In genomic region chr17:40526668-40527067, GRCh38 we compare ENCODE assay signal across 18 cellular contexts. TPM values are rescaled to one million over a fixed set of nuclear protein-coding genes. Genes with fewer than 3 reads are reported as not detected.
A peak's percentile ranks its signal among the peaks of the same experiment; 100 is the strongest.
DNase-seq lines count a peak whose midpoint lies in the region; ATAC-seq and TF ChIP-seq lines count a peak whose summit lies in the region.
"Had no signal": no experiment of that assay in that cellular context is flagged by ENCODE, and none has a peak within 500 bp of the region (broad histone marks: within the 10 kb centered on the region; RNA-seq: fewer than 3 reads in every experiment).

No MANE protein-coding gene starts in this region.

- CTCF ChIA-PET in IMR-90 (lab: Yijun Ruan, JAX): no interaction called here

- H2AFZ ChIP-seq in IMR-90 (replicated peaks; ENCODE audit: low read length, poor library complexity) (peak overlapping the region; percentile 70), osteoblast (ENCODE audit: low read length) (peak overlapping the region; percentile 16)

- DNase-seq in AG09309 (ENCODE audit: low read depth) (no peak), IMR-90 (no peak), fibroblast of gingiva (ENCODE audit: low read depth) (peak; percentile 50), osteoblast (ENCODE audit: insufficient read length, low spot score, missing footprints) (no peak), NCI-H510A (lab: John Stamatoyannopoulos, UW) (no peak)
- DNase-seq: activated CD4-positive, alpha-beta T cell treated with anti-CD3 and anti-CD28 coated beads for 48 hours; CD4-positive, CD25-positive, alpha-beta regulatory T cell; NCI-H1930; NCI-H526; nucleus accumbens; stimulated activated CD4-positive, alpha-beta T cell treated with anti-CD3 and anti-CD28 coated beads, Interleukin-12 subunit alpha, Interleukin-12 subunit beta, amount 100 ng/mL, for 4 hours had no signal

- H3K27ac ChIP-seq in IMR-90 (ENCODE audit: insufficient read depth, low read length) (no peak overlapping the region), osteoblast (ENCODE audit: low read depth, low read length) (no peak overlapping the region)
- H3K27ac ChIP-seq: dorsolateral prefrontal cortex had no signal

- H3K36me3 ChIP-seq in IMR-90 (ENCODE audit: control insufficient read depth, insufficient read depth, low read length) (no peaks in the 10 kb centered on the region), osteoblast (ENCODE audit: insufficient read depth, low read length) (no peaks in the 10 kb centered on the region)

- no peak overlapping the region for H3K9ac ChIP-seq in IMR-90 (ENCODE audit: low read depth, low read length)

- intact Hi-C loops in IMR-90 (cut with micrococcal nuclease): no loop called here

- H3K9me3 Mint-ChIP-seq in stimulated activated memory B cell treated with anti-CD40 and anti-IgM and Interleukin-4, amounts not matched to agents 10 μg/mL and 1 μg/mL and 100 μg/mL, for 72 hours: peaks cover 3% of the 10 kb centered on the region

- H2BK15ac ChIP-seq in IMR-90 (ENCODE audit: low read depth, low read length): peak overlapping the region; percentile 71; the same call in 2 of the 3 replicates

- TF ChIP-seq POLR2A in IMR-90 (IDR thresholded peaks at IDR 0.05; ENCODE audit: low read depth, low read length): no peak

- H3K4me1 ChIP-seq in IMR-90 (ENCODE audit: control insufficient read depth, insufficient read depth, low read length) (peaks cover 16% of the 10 kb centered on the region), osteoblast (ENCODE audit: insufficient read depth, low read length) (peaks cover 16% of the 10 kb centered on the region)

- no peak overlapping the region for H3K14ac ChIP-seq in IMR-90 (replicated peaks; ENCODE audit: low read depth, low read length)

- H2BK5ac ChIP-seq in IMR-90 (ENCODE audit: low read depth, low read length, poor library complexity, severe bottlenecking): peak overlapping the region; percentile 1

- dilution Hi-C loops in IMR-90 (cut with HindIII; ENCODE audit: low sequenced_read_pairs, unreplicated experiment): no loop called here

- H4K5ac ChIP-seq in IMR-90 (ENCODE audit: low read depth, low read length): peak overlapping the region; percentile 34; the same call in 1 of the 2 replicates

- H3K9me3 ChIP-seq in IMR-90 (ENCODE audit: control insufficient read depth, insufficient read depth, low read length): peaks cover 2% of the 10 kb centered on the region; the same call in 1 of the 2 replicates
- H3K9me3 ChIP-seq in osteoblast (ENCODE audit: low read depth, low read length): no peaks in the 10 kb centered on the region

- peak; percentile 19 for TF ChIP-seq CTCF in AG09309 (IDR thresholded peaks at IDR 0.05; ENCODE audit: control insufficient read depth, insufficient read depth, low read depth, low read length, missing control alignments)
- TF ChIP-seq CTCF in IMR-90 (conservative IDR thresholded peaks at IDR 0.05; ENCODE audit: low read depth, low read length): no peak
- TF ChIP-seq CTCF in osteoblast (IDR thresholded peaks at IDR 0.05; ENCODE audit: extremely low read depth, low read depth, low read length): no peak

- H3K79me1 ChIP-seq in IMR-90 (ENCODE audit: low read depth in 1 of 2, low read length in 2 of 2): no peaks in the 10 kb centered on the region

- no peak overlapping the region for H3K4me3 Mint-ChIP-seq in stimulated activated memory B cell treated with anti-CD40 and anti-IgM and Interleukin-4, amounts not matched to agents 10 μg/mL and 1 μg/mL and 100 μg/mL, for 72 hours
- H3K4me3 Mint-ChIP-seq: CD4-positive, CD25-positive, alpha-beta regulatory T cell; mesothelial cell of epicardium had no signal

- peak overlapping the region; percentile 64 for H2BK120ac ChIP-seq in IMR-90 (ENCODE audit: low read depth, low read length)

- H3K18ac ChIP-seq in IMR-90 (ENCODE audit: low read depth, low read length): peak overlapping the region; percentile 46; the same call in 1 of the 2 replicates

- H3K9me1 ChIP-seq in IMR-90 (ENCODE audit: insufficient read depth, low read length): peaks cover 6% of the 10 kb centered on the region; the same call in 1 of the 2 replicates

- H4K91ac ChIP-seq in IMR-90 (ENCODE audit: insufficient read depth, low read depth, low read length): peak overlapping the region; percentile 58

- H3K4me2 ChIP-seq in IMR-90 (ENCODE audit: low read depth, low read length) (no peak overlapping the region), osteoblast (ENCODE audit: insufficient read depth, low read length) (no peak overlapping the region)

- no peak overlapping the region for H2AK9ac ChIP-seq in IMR-90 (replicated peaks; ENCODE audit: low read depth, low read length, poor library complexity)

- H2BK20ac ChIP-seq in IMR-90 (ENCODE audit: low read depth, low read length): peak overlapping the region; percentile 30; the same call in 1 of the 2 replicates

- H3K79me2 ChIP-seq in osteoblast (ENCODE audit: insufficient read depth, low read length): no peaks in the 10 kb centered on the region

- in situ Hi-C loops in IMR-90 (cut with MboI; ENCODE audit: low sequenced_read_pairs): no loop called here

- peak overlapping the region in 1 of 2 experiments; percentile 25; a peak in 2 of 4 replicates for H4K8ac ChIP-seq in IMR-90 (ENCODE audit: low read depth in 2 of 2, low read length in 2 of 2)

- H3K4me1 Mint-ChIP-seq in stimulated activated memory B cell treated with anti-CD40 and anti-IgM and Interleukin-4, amounts not matched to agents 10 μg/mL and 1 μg/mL and 100 μg/mL, for 72 hours: peaks cover 16% of the 10 kb centered on the region

- BruUV-seq in IMR-90 (replicated peaks; lab: Mats Ljungman, UMichigan): no TSS peak

- H3K27me3 ChIP-seq in IMR-90 (ENCODE audit: control insufficient read depth, insufficient read depth, low read length): no peaks in the 10 kb centered on the region
- no peaks in the 10 kb centered on the region for H3K27me3 ChIP-seq in osteoblast (ENCODE audit: insufficient read depth, low read length)

- WGBS in IMR-90 (ENCODE audit: extremely low coverage in 2 of 2, insufficient read length in 1 of 2), 2 experiments: 40% methylated on average over 1 of the region's 5 CpGs; no CpG with 5 or more reads in 1 of the 2 experiments

- H3K27ac Mint-ChIP-seq in stimulated activated memory B cell treated with anti-CD40 and anti-IgM and Interleukin-4, amounts not matched to agents 10 μg/mL and 1 μg/mL and 100 μg/mL, for 72 hours: no peak overlapping the region
- H3K27ac Mint-ChIP-seq: CD4-positive, CD25-positive, alpha-beta regulatory T cell; mesothelial cell of epicardium had no signal

- H3K36me3 Mint-ChIP-seq in stimulated activated memory B cell treated with anti-CD40 and anti-IgM and Interleukin-4, amounts not matched to agents 10 μg/mL and 1 μg/mL and 100 μg/mL, for 72 hours: peaks cover 20% of the 10 kb centered on the region

- H3K56ac ChIP-seq in IMR-90 (ENCODE audit: extremely low read depth, insufficient read depth, low read length): no peak overlapping the region

- POLR2A ChIA-PET in IMR-90 (lab: Charles Lee; ENCODE audit: unreplicated experiment): interaction anchor here (0.7 kb wide), 1 partner anchor 50 kb away, joined by 3 read pairs; no protein-coding TSS in a partner anchor

- no peak overlapping the region for H3K23ac ChIP-seq in IMR-90 (ENCODE audit: low read depth, low read length)

- no peaks in the 10 kb centered on the region for H4K20me1 ChIP-seq in IMR-90 (ENCODE audit: insufficient read depth, low read length)
- H4K20me1 ChIP-seq in osteoblast (ENCODE audit: insufficient read depth, low read length): no peaks in the 10 kb centered on the region

- peak overlapping the region; percentile 69 for H3K4ac ChIP-seq in IMR-90 (ENCODE audit: low read depth, low read length)

- H3K4me3 ChIP-seq in AG09309 (ENCODE audit: control insufficient read depth, low read depth, low read length) (no peak overlapping the region), IMR-90 (ENCODE audit: insufficient read depth, low read depth, low read length) (no peak overlapping the region), osteoblast (ENCODE audit: insufficient read depth, low read length) (no peak overlapping the region)
- H3K4me3 ChIP-seq: dorsolateral prefrontal cortex had no signal

- no peak for ATAC-seq in IMR-90 (ENCODE audit: low read depth)
- ATAC-seq in GM21447 (IDR thresholded peaks at IDR 0.05; ENCODE audit: unreplicated experiment): no peak
- no peak for ATAC-seq in HG03442 (IDR thresholded peaks at IDR 0.05; ENCODE audit: unreplicated experiment)
- ATAC-seq in stimulated activated memory B cell treated with anti-CD40 and anti-IgM and Interleukin-4, amounts not matched to agents 10 μg/mL and 1 μg/mL and 100 μg/mL, for 72 hours: no peak

- H3K27me3 Mint-ChIP-seq in stimulated activated memory B cell treated with anti-CD40 and anti-IgM and Interleukin-4, amounts not matched to agents 10 μg/mL and 1 μg/mL and 100 μg/mL, for 72 hours: no peaks in the 10 kb centered on the region
- H3K27me3 Mint-ChIP-seq: CD4-positive, CD25-positive, alpha-beta regulatory T cell had no signal

- H2AK5ac ChIP-seq in IMR-90 (ENCODE audit: low read depth, low read length): peak overlapping the region; percentile 93

- TF ChIP-seq RAD21 in IMR-90 (IDR thresholded peaks at IDR 0.05; ENCODE audit: low read length): no peak

TF ChIP-seq in IMR-90, 13 proteins besides CTCF, POLR2A, EP300 and RAD21 (continues in another document):
- TF ChIP-seq MAZ (IDR thresholded peaks at IDR 0.05; ENCODE audit: borderline replicate concordance, low read depth, low read length) (no peak), RCOR1 (IDR thresholded peaks at IDR 0.05; ENCODE audit: insufficient replicate concordance, low read length) (no peak), ELK1 (IDR thresholded peaks at IDR 0.05; ENCODE audit: borderline replicate concordance, low read depth, low read length) (no peak), BHLHE40 (IDR thresholded peaks at IDR 0.05; ENCODE audit: low read depth, low read length) (no peak), MXI1 (IDR thresholded peaks at IDR 0.05; ENCODE audit: borderline replicate concordance, low read depth, low read length) (no peak)

RNA-seq across cellular contexts. Expression of gene TNS4, which starts 25.2 kb away (rescaled TPM):
- 0.28 TPM in 1 of 2 replicates, not detected in the other for total RNA-seq in IMR-90 (2012; rRNA removed)
- polyA plus RNA-seq in IMR-90 (2012; rRNA removed): 0.07 TPM in 1 of 2 replicates, not detected in the other
- 0.07 and 0.08 TPM in 2 replicates for polyA plus RNA-seq in IMR-90 (2012; cell fraction: cytosol; rRNA removed)
- 0.33 and 0.57 TPM in 2 replicates for polyA plus RNA-seq in IMR-90 (2012; cell fraction: nucleus; rRNA removed; ENCODE audit: low replicate concordance)
- total RNA-seq in osteoblast: under 0.01 and 0.29 TPM in 2 replicates
- total RNA-seq: astrocyte, dorsolateral prefrontal cortex, mesothelial cell of epicardium, subcutaneous adipose tissue had no signal

RNA-seq across cellular contexts. Expression of gene CCR7, which starts 38.6 kb away (rescaled TPM):
- total RNA-seq in IMR-90 (2012; rRNA removed) (0.28 and 0.36 TPM in 2 replicates), osteoblast (not detected in 2 replicates)
- polyA plus RNA-seq in IMR-90 (2012; rRNA removed): 0.14 and 0.22 TPM in 2 replicates
- 0.16 TPM in 1 of 2 replicates, not detected in the other for polyA plus RNA-seq in IMR-90 (2012; cell fraction: cytosol; rRNA removed)
- polyA plus RNA-seq in IMR-90 (2012; cell fraction: nucleus; rRNA removed; ENCODE audit: low replicate concordance): 0.23 and 0.39 TPM in 2 replicates
- total RNA-seq: astrocyte had no signal
